In genomic region chr10:28788767-28789166, GRCh38 we compare ENCODE assay signal across 32 cellular contexts.
DNase-seq lines count a peak whose midpoint lies in the region; ATAC-seq and TF ChIP-seq lines count a peak whose summit lies in the region.
"Had no signal": no experiment of that assay in that cellular context is flagged by ENCODE, and none has a peak within 500 bp of the region (broad histone marks: within the 10 kb centered on the region; RNA-seq: fewer than 3 reads in every experiment).

No MANE protein-coding gene starts in this region.

- no peaks in the 10 kb centered on the region for H3K9me3 Mint-ChIP-seq in stimulated activated memory B cell treated with anti-CD40 and anti-IgM and Interleukin-4, amounts not matched to agents 10 μg/mL and 1 μg/mL and 100 μg/mL, for 72 hours
- no peaks in the 10 kb centered on the region for H3K9me3 Mint-ChIP-seq in GM23338
- H3K9me3 Mint-ChIP-seq: activated T-helper 2 cell treated with anti-CD3 and anti-CD28 coated beads, Interferon-gamma antibody, Interleukin-2, Interleukin-4, amounts not matched to agents 10 μg/mL and 5 μg/mL and 100 μg/mL, durations not matched to agents 14 hours and 24 hours and 36 hours; nephron had no signal

- no peaks in the 10 kb centered on the region for H4K20me1 ChIP-seq in GM23338 (replicated peaks; ENCODE audit: insufficient read depth)

- ATAC-seq in stimulated activated memory B cell treated with anti-CD40 and anti-IgM and Interleukin-4, amounts not matched to agents 10 μg/mL and 1 μg/mL and 100 μg/mL, for 72 hours: no peak
- ATAC-seq in GM23338 (no peak), HG02885 (IDR thresholded peaks at IDR 0.05; ENCODE audit: poor library complexity, unreplicated experiment) (no peak), GM21528 (IDR thresholded peaks at IDR 0.05; ENCODE audit: low FRiP score, unreplicated experiment) (no peak)
- ATAC-seq: mucosa of descending colon, Panc1 had no signal

- no peak overlapping the region for H3K4me2 ChIP-seq in GM23338

- no peaks in the 10 kb centered on the region for H3K27me3 ChIP-seq in GM23338 (ENCODE audit: insufficient read depth)
- H3K27me3 ChIP-seq: BE2C, breast epithelium, colonic mucosa, ovary, vagina had no signal

- H3K36me3 ChIP-seq in GM23338 (ENCODE audit: insufficient read depth): no peaks in the 10 kb centered on the region
- H3K36me3 ChIP-seq: BE2C, breast epithelium, colonic mucosa, ovary, vagina had no signal

- peaks cover 25% of the 10 kb centered on the region for H3K27me3 Mint-ChIP-seq in stimulated activated memory B cell treated with anti-CD40 and anti-IgM and Interleukin-4, amounts not matched to agents 10 μg/mL and 1 μg/mL and 100 μg/mL, for 72 hours
- peaks cover 9% of the 10 kb centered on the region for H3K27me3 Mint-ChIP-seq in GM23338 (ENCODE audit: insufficient read depth, low read depth, poor library complexity)

- peak overlapping the region; percentile 51 for H3K27ac Mint-ChIP-seq in stimulated activated memory B cell treated with anti-CD40 and anti-IgM and Interleukin-4, amounts not matched to agents 10 μg/mL and 1 μg/mL and 100 μg/mL, for 72 hours
- H3K27ac Mint-ChIP-seq in GM23338: no peak overlapping the region
- H3K27ac Mint-ChIP-seq: activated T-helper 2 cell treated with anti-CD3 and anti-CD28 coated beads, Interferon-gamma antibody, Interleukin-2, Interleukin-4, amounts not matched to agents 10 μg/mL and 5 μg/mL and 100 μg/mL, durations not matched to agents 14 hours and 24 hours and 36 hours; nephron had no signal

- peak overlapping the region; percentile 92 for H3K27ac ChIP-seq in cingulate gyrus (ENCODE audit: low read depth, low read length)
- H3K27ac ChIP-seq in GM23338 (ENCODE audit: low read depth): no peak overlapping the region
- H3K27ac ChIP-seq: breast epithelium, colonic mucosa, epithelial cell of prostate, GM23248, ovary, vagina, VCaP had no signal

- H3K79me2 ChIP-seq in GM23338 (replicated peaks; ENCODE audit: insufficient read depth): no peaks in the 10 kb centered on the region

- H3F3A ChIP-seq in GM23338 (replicated peaks; ENCODE audit: low read depth): no peaks in the 10 kb centered on the region

- peaks cover 9% of the 10 kb centered on the region for H3K4me1 ChIP-seq in GM23338 (ENCODE audit: insufficient read depth)
- H3K4me1 ChIP-seq: breast epithelium, colonic mucosa, vagina had no signal

- peak; percentile 63 for DNase-seq in COLO829 (ENCODE audit: low spot score)
- peak; percentile 96 for DNase-seq in medulla oblongata (ENCODE audit: extremely low spot score)
- DNase-seq in GM23338 (ENCODE audit: low spot score): no peak
- DNase-seq in activated CD4-positive, alpha-beta T cell treated with anti-CD3 and anti-CD28 coated beads, Interleukin-2, amount 50 U/mL, for 48 hours: no peak
- DNase-seq: activated CD8-positive, alpha-beta memory T cell treated with anti-CD3 and anti-CD28 coated beads for 24 hours; activated naive CD4-positive, alpha-beta T cell treated with anti-CD3 and anti-CD28 coated beads, Interleukin-2, amount 50 U/mL, for 16 hours; activated T-cell treated with anti-CD3 and anti-CD28 coated beads for 4 hours; amniotic stem cell; BE2C; colonic mucosa; DMS53; effector CD8-positive, alpha-beta T cell; glutamatergic neuron; GM23248; kidney; mucosa of descending colon; NCI-H1694; ovary; Right ventricle myocardium superior; small intestine; T1000 had no signal

- peak overlapping the region; percentile 19 for H3K4me3 Mint-ChIP-seq in stimulated activated memory B cell treated with anti-CD40 and anti-IgM and Interleukin-4, amounts not matched to agents 10 μg/mL and 1 μg/mL and 100 μg/mL, for 72 hours
- no peak overlapping the region for H3K4me3 Mint-ChIP-seq in GM23338
- H3K4me3 Mint-ChIP-seq: nephron had no signal

- no peak for TF ChIP-seq CTCF in GM23338 (conservative IDR thresholded peaks at IDR 0.05; ENCODE audit: low read depth in 2 of 2)

- H3K9me2 ChIP-seq in GM23338 (ENCODE audit: insufficient read depth): no peaks in the 10 kb centered on the region

- no peak overlapping the region for H2AFZ ChIP-seq in GM23338
- H2AFZ ChIP-seq: GM23248 had no signal

- no peak overlapping the region for H3K4me3 ChIP-seq in GM23338
- H3K4me3 ChIP-seq: breast epithelium, colonic mucosa, GM23248, mucosa of descending colon, ovary, vagina had no signal

- H3K4me1 Mint-ChIP-seq in stimulated activated memory B cell treated with anti-CD40 and anti-IgM and Interleukin-4, amounts not matched to agents 10 μg/mL and 1 μg/mL and 100 μg/mL, for 72 hours: peaks cover 10% of the 10 kb centered on the region
- peaks cover 16% of the 10 kb centered on the region; the same call in 2 of the 3 replicates for H3K4me1 Mint-ChIP-seq in GM23338

- no peaks in the 10 kb centered on the region for H3K36me3 Mint-ChIP-seq in stimulated activated memory B cell treated with anti-CD40 and anti-IgM and Interleukin-4, amounts not matched to agents 10 μg/mL and 1 μg/mL and 100 μg/mL, for 72 hours
- H3K36me3 Mint-ChIP-seq in GM23338 (ENCODE audit: low read depth): no peaks in the 10 kb centered on the region

TF ChIP-seq in GM23338, 12 proteins besides CTCF, POLR2A, EP300 and RAD21:
- TF ChIP-seq JUNB (IDR thresholded peaks at IDR 0.05; ENCODE audit: unreplicated experiment) (no peak), EZH2 (IDR thresholded peaks at IDR 0.05; ENCODE audit: low read depth, unreplicated experiment) (no peak)
- TF ChIP-seq, protein P1, sequence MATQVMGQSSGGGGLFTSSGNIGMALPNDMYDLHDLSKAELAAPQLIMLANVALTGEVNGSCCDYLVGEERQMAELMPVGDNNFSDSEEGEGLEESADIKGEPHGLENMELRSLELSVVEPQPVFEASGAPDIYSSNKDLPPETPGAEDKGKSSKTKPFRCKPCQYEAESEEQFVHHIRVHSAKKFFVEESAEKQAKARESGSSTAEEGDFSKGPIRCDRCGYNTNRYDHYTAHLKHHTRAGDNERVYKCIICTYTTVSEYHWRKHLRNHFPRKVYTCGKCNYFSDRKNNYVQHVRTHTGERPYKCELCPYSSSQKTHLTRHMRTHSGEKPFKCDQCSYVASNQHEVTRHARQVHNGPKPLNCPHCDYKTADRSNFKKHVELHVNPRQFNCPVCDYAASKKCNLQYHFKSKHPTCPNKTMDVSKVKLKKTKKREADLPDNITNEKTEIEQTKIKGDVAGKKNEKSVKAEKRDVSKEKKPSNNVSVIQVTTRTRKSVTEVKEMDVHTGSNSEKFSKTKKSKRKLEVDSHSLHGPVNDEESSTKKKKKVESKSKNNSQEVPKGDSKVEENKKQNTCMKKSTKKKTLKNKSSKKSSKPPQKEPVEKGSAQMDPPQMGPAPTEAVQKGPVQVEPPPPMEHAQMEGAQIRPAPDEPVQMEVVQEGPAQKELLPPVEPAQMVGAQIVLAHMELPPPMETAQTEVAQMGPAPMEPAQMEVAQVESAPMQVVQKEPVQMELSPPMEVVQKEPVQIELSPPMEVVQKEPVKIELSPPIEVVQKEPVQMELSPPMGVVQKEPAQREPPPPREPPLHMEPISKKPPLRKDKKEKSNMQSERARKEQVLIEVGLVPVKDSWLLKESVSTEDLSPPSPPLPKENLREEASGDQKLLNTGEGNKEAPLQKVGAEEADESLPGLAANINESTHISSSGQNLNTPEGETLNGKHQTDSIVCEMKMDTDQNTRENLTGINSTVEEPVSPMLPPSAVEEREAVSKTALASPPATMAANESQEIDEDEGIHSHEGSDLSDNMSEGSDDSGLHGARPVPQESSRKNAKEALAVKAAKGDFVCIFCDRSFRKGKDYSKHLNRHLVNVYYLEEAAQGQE (IDR thresholded peaks at IDR 0.05; ENCODE audit: unreplicated experiment): no peak
TF ChIP-seq in GM23338: peak in this region for 0.

Comparison
In these comparisons a context has a peak if more than half of its experiments do, and no peak if none do; other contexts are left out.
1. DNase-seq: peak in COLO829 (single experiment) and medulla oblongata (single experiment); none in GM23338 (single experiment) and activated CD4-positive, alpha-beta T cell treated with anti-CD3 and anti-CD28 coated beads, Interleukin-2, amount 50 U/mL, for 48 hours (0 of 2).